Comparison of ENCODE assay signal across 34 cellular contexts in the genomic region with DNA sequence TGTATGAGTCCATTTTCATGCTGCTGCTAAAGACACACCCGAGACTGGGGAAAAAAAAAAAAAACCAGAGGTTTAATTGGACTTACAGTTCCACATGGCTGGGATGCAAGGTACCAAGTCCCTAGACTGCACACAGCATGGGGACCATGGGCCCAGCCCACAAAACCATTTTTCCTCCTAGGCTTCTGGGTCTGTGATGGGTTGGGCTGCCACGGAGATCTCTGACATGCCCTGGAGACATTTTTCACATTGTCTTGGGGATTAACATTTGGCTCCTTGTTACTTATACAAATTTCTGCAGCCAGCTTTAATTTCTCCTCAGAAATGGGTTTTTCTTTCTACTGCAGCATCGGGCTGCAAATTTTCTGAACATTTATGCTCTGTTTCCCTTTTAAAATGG.
"Had no signal": no experiment of that assay in that cellular context is flagged by ENCODE, and none has a peak within 500 bp of the region (broad histone marks: within the 10 kb centered on the region; RNA-seq: fewer than 3 reads in every experiment).

No MANE protein-coding gene starts in this region.

- H3K4me3 ChIP-seq: MG63 had no signal

- H3K4me2 ChIP-seq: KMS-11 had no signal

- H3K9me3 ChIP-seq: MG63 had no signal

- H3K27ac ChIP-seq: KMS-11 had no signal

- DNase-seq: Karpas-422, Kasumi-1, MG63, MM.1S, MV-4-11, NCI-H1048, NCI-H1092, NCI-H1092 treated with DMSO at 0.1 percent for 48 hours, NCI-H1105, NCI-H1105 treated with DMSO at 0.1 percent for 48 hours, NCI-H1417, NCI-H1417 treated with DMSO at 0.1 percent for 48 hours, NCI-H1436, NCI-H1436 treated with DMSO at 0.1 percent for 48 hours, NCI-H146, NCI-H1694, NCI-H1694 treated with DMSO at 0.1 percent for 48 hours, NCI-H187, NCI-H187 treated with DMSO at 0.1 percent for 48 hours, NCI-H1930, NCI-H2029, NCI-H2029 treated with DMSO at 0.1 percent for 48 hours, NCI-H2081, NCI-H2081 treated with DMSO at 0.1 percent for 48 hours, NCI-H2107, NCI-H2171, NCI-H2171 treated with DMSO at 0.1 percent for 48 hours, NCI-H2227 treated with DMSO at 0.1 percent for 48 hours, NCI-H226, NCI-H345, NCI-H446, NCI-H446 treated with DMSO at 0.1 percent for 48 hours, NCI-H510A had no signal

- H3K36me3 ChIP-seq: MG63 had no signal

- H3K9ac ChIP-seq: KMS-11 had no signal

- H3K27me3 ChIP-seq: MG63 had no signal
